ENCODE assay signal across 11 cellular contexts in genomic region chr7:130993671-130994365, GRCh38.
DNase-seq lines count a peak whose midpoint lies in the region; ATAC-seq and TF ChIP-seq lines count a peak whose summit lies in the region.
"Had no signal": no experiment of that assay in that cellular context is flagged by ENCODE, and none has a peak within 500 bp of the region (broad histone marks: within the 10 kb centered on the region; RNA-seq: fewer than 3 reads in every experiment).

No MANE protein-coding gene starts in this region.

- peaks cover 51% of the 10 kb centered on the region for H3K36me3 Mint-ChIP-seq in activated T-cell treated with anti-CD3 and anti-CD28 coated beads, Interleukin-2, amount 50 U/mL, for 24 hours (ENCODE audit: low read depth)
- H3K36me3 Mint-ChIP-seq in activated naive CD8-positive, alpha-beta T cell treated with anti-CD3 and anti-CD28 coated beads, Interleukin-2, amount 10 ng/mL, durations not matched to agents 7 days and 5 days = peaks cover 6% of the 10 kb centered on the region

- no peak overlapping the region for H3K4me3 ChIP-seq in lung
- H3K4me3 ChIP-seq in tibial artery = no peak overlapping the region

- H3K9me3 Mint-ChIP-seq in activated T-cell treated with anti-CD3 and anti-CD28 coated beads, Interleukin-2, amount 50 U/mL, for 24 hours = no peaks in the 10 kb centered on the region
- no peaks in the 10 kb centered on the region for H3K9me3 Mint-ChIP-seq in activated naive CD8-positive, alpha-beta T cell treated with anti-CD3 and anti-CD28 coated beads, Interleukin-2, amount 10 ng/mL, durations not matched to agents 7 days and 5 days

- H3K27ac Mint-ChIP-seq in activated T-cell treated with anti-CD3 and anti-CD28 coated beads, Interleukin-2, amount 50 U/mL, for 24 hours = peak overlapping the region; percentile 97
- peak overlapping the region; percentile 28 for H3K27ac Mint-ChIP-seq in activated naive CD8-positive, alpha-beta T cell treated with anti-CD3 and anti-CD28 coated beads, Interleukin-2, amount 10 ng/mL, durations not matched to agents 7 days and 5 days

- peak overlapping the region; percentile 57 for H3K4me3 Mint-ChIP-seq in activated T-cell treated with anti-CD3 and anti-CD28 coated beads, Interleukin-2, amount 50 U/mL, for 24 hours
- H3K4me3 Mint-ChIP-seq in activated naive CD8-positive, alpha-beta T cell treated with anti-CD3 and anti-CD28 coated beads, Interleukin-2, amount 10 ng/mL, durations not matched to agents 7 days and 5 days = no peak overlapping the region

- TF ChIP-seq CTCF in lung (IDR thresholded peaks at IDR 0.05; ENCODE audit: control extremely low read depth, extremely low read depth) (no peak), tibial artery (IDR thresholded peaks at IDR 0.05) (no peak)

- POLR2A ChIA-PET in activated naive CD8-positive, alpha-beta T cell treated with anti-CD3 and anti-CD28 coated beads, Interleukin-2, amount 10 ng/mL, durations not matched to agents 7 days and 5 days (lab: Charles Lee) = no interaction called here

- peaks cover 17 to 22% of the 10 kb centered on the region in 2 donors for H3K4me1 ChIP-seq in lung (ENCODE audit: control insufficient read depth in 2 of 2, insufficient read depth in 2 of 2, low read length in 2 of 2)
- peaks cover 0 to 91% (median 61%) of the 10 kb centered on the region in 4 donors for H3K4me1 ChIP-seq in tibial artery

- H3K9me3 ChIP-seq in lung (ENCODE audit: control insufficient read depth in 2 of 2, insufficient read depth in 1 of 2, low read length in 1 of 2) (no peaks in the 10 kb centered on the region), tibial artery (no peaks in the 10 kb centered on the region)

- H3K27me3 ChIP-seq in lung (ENCODE audit: control insufficient read depth, insufficient read depth) (no peaks in the 10 kb centered on the region), tibial artery (no peaks in the 10 kb centered on the region)

- intact Hi-C loops in tibial artery (cut with DNase I; ENCODE audit: low total_unique reads) = no loop called here

- H3K4me1 Mint-ChIP-seq in activated T-cell treated with anti-CD3 and anti-CD28 coated beads, Interleukin-2, amount 50 U/mL, for 24 hours (ENCODE audit: low read depth) = peaks cover 88% of the 10 kb centered on the region
- H3K4me1 Mint-ChIP-seq in activated naive CD8-positive, alpha-beta T cell treated with anti-CD3 and anti-CD28 coated beads, Interleukin-2, amount 10 ng/mL, durations not matched to agents 7 days and 5 days = peaks cover 41% of the 10 kb centered on the region

- no peaks in the 10 kb centered on the region for H3K27me3 Mint-ChIP-seq in activated T-cell treated with anti-CD3 and anti-CD28 coated beads, Interleukin-2, amount 50 U/mL, for 24 hours
- no peaks in the 10 kb centered on the region for H3K27me3 Mint-ChIP-seq in activated naive CD8-positive, alpha-beta T cell treated with anti-CD3 and anti-CD28 coated beads, Interleukin-2, amount 10 ng/mL, durations not matched to agents 7 days and 5 days

- H3K27ac ChIP-seq in lung (ENCODE audit: low read depth in 1 of 2, low read length in 1 of 2) (peak overlapping the region; percentile 11 to 72), tibial artery (peak overlapping the region; percentile 33 to 48)
- H3K27ac ChIP-seq: HL-60 had no signal

- WGBS in lung, 2 donors = 80 to 90% methylated on average over 11 of the region's 11 CpGs

- DNase-seq in activated T-cell treated with anti-CD3 and anti-CD28 coated beads, Interleukin-2, amount 50 U/mL, for 24 hours = no peak
- DNase-seq in activated T-cell treated with anti-CD3 and anti-CD28 coated beads, Interleukin-2, amount 50 U/mL, for 48 hours = no peak
- no peak for DNase-seq in activated naive CD8-positive, alpha-beta T cell treated with anti-CD3 and anti-CD28 coated beads, Interleukin-2, amount 10 ng/mL, durations not matched to agents 7 days and 5 days
- DNase-seq in lung (ENCODE audit: low spot score) (no peak), tibial artery (no peak), CD1c-positive myeloid dendritic cell (ENCODE audit: extremely low spot score) (no peak), DMS 273 (lab: John Stamatoyannopoulos, UW; ENCODE audit: unreplicated experiment) (no peak)
- DNase-seq: activated gamma-delta T cell, NCI-H2171 had no signal

- H3K36me3 ChIP-seq in lung (ENCODE audit: control insufficient read depth in 2 of 2, insufficient read depth in 2 of 2, low read length in 2 of 2) = no peaks in the 10 kb centered on the region
- H3K36me3 ChIP-seq in tibial artery = no peaks in the 10 kb centered on the region

- ATAC-seq in activated naive CD8-positive, alpha-beta T cell treated with anti-CD3 and anti-CD28 coated beads, Interleukin-2, amount 10 ng/mL, durations not matched to agents 7 days and 5 days (ENCODE audit: low read depth) = no peak
- no peak for ATAC-seq in lung (ENCODE audit: insufficient read depth, low FRiP score)
- no peak for ATAC-seq in HG02763 (IDR thresholded peaks at IDR 0.05; ENCODE audit: unreplicated experiment)
